ENCODE assay signal across 17 cellular contexts in the genomic region with DNA sequence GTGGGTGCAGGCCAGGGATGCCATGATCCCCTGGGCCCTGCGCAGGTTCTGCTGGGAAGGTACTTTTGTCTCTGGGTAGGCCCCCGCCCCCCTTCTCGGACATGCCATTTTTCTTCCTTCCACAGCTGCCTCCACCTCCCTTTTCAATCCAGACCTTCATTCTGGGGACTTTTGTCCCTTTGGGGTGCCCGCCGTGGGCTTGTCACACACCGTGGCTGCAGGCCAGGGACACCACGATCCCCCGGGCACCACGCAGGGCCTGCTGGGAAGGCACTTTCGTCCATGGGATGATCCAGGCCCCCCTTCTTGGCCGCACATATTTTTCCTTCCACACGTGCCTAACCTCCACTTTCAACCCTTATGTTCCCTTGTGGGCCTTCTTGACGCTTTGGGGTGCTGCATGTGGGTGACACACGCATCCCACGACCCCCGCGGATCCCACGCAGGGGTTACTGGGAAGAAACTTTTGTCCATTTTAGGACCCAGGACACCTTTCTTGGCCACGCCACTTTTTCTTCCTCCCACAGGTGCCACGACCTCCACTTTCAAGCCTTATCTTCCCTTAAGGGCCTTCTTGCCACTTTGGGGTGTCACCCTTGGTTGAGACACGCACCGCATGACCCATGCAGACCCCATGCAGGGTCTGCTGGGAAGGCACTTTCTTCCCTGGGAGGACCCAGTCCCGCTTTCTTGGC.
"Had no signal": no experiment of that assay in that cellular context is flagged by ENCODE, and none has a peak within 500 bp of the region (broad histone marks: within the 10 kb centered on the region; RNA-seq: fewer than 3 reads in every experiment).

No MANE protein-coding gene starts in this region.

- H3K4me1 ChIP-seq: esophagus muscularis mucosa, stomach, thyroid gland had no signal

- H3K27ac Mint-ChIP-seq: activated B cell treated with CpG ODN at 0.5 μM for 24 hours; activated CD8-positive, alpha-beta memory T cell treated with anti-CD3 and anti-CD28 coated beads, Interleukin-2, amount 10 ng/mL, durations not matched to agents 7 days and 5 days; activated naive CD4-positive, alpha-beta T cell treated with anti-CD3 and anti-CD28 coated beads, Interleukin-2, amount 50 U/mL, for 24 hours; activated T-helper 1 cell treated with anti-CD3 and anti-CD28 coated beads, Interleukin-12 subunit alpha, Interleukin-12 subunit beta, Interleukin-2, Interleukin-4 antibody, amounts not matched to agents 30 ng/mL and 10 ng/mL and 1 ng/mL, durations not matched to agents 14 hours and 24 hours and 36 hours; immature natural killer cell; nephron; T-helper 1 cell treated with Interleukin-12 subunit alpha and Interleukin-12 subunit beta and Interleukin-4 antibody, amounts not matched to agents 30 μg/mL and 1 μg/mL, for 36 hours had no signal

- H3K36me3 ChIP-seq: brain microvascular endothelial cell, esophagus muscularis mucosa, stomach, thyroid gland had no signal

- H3K27me3 Mint-ChIP-seq: activated B cell treated with CpG ODN at 0.5 μM for 24 hours; activated CD8-positive, alpha-beta memory T cell treated with anti-CD3 and anti-CD28 coated beads, Interleukin-2, amount 10 ng/mL, durations not matched to agents 7 days and 5 days; activated naive CD4-positive, alpha-beta T cell treated with anti-CD3 and anti-CD28 coated beads, Interleukin-2, amount 50 U/mL, for 24 hours had no signal

- H3K4me3 Mint-ChIP-seq: activated B cell treated with CpG ODN at 0.5 μM for 24 hours; activated CD8-positive, alpha-beta memory T cell treated with anti-CD3 and anti-CD28 coated beads, Interleukin-2, amount 10 ng/mL, durations not matched to agents 7 days and 5 days; activated naive CD4-positive, alpha-beta T cell treated with anti-CD3 and anti-CD28 coated beads, Interleukin-2, amount 50 U/mL, for 24 hours; activated T-helper 1 cell treated with anti-CD3 and anti-CD28 coated beads, Interleukin-12 subunit alpha, Interleukin-12 subunit beta, Interleukin-2, Interleukin-4 antibody, amounts not matched to agents 30 ng/mL and 10 ng/mL and 1 ng/mL, durations not matched to agents 14 hours and 24 hours and 36 hours; immature natural killer cell; nephron; T-helper 1 cell treated with Interleukin-12 subunit alpha and Interleukin-12 subunit beta and Interleukin-4 antibody, amounts not matched to agents 30 μg/mL and 1 μg/mL, for 36 hours had no signal

- H3K4me1 Mint-ChIP-seq: activated B cell treated with CpG ODN at 0.5 μM for 24 hours; activated CD8-positive, alpha-beta memory T cell treated with anti-CD3 and anti-CD28 coated beads, Interleukin-2, amount 10 ng/mL, durations not matched to agents 7 days and 5 days; activated naive CD4-positive, alpha-beta T cell treated with anti-CD3 and anti-CD28 coated beads, Interleukin-2, amount 50 U/mL, for 24 hours; immature natural killer cell; nephron had no signal

- DNase-seq: activated B cell treated with CpG ODN at 0.5 μM for 24 hours; activated CD4-positive, alpha-beta T cell treated with anti-CD3 and anti-CD28 coated beads, Interleukin-2, amount 50 U/mL, for 4 hours; activated CD8-positive, alpha-beta memory T cell treated with anti-CD3 and anti-CD28 coated beads, Interleukin-2, amount 10 ng/mL, durations not matched to agents 7 days and 5 days; amygdala; brain microvascular endothelial cell; immature natural killer cell; occipital lobe; SHP77; stimulated activated CD4-positive, alpha-beta T cell treated with anti-CD3 and anti-CD28 coated beads, Interleukin-4, amount 100 ng/mL, for 4 hours; stomach; thyroid gland had no signal

- H3K4me3 ChIP-seq: esophagus muscularis mucosa, stomach, thyroid gland had no signal

- H3K36me3 Mint-ChIP-seq: activated CD8-positive, alpha-beta memory T cell treated with anti-CD3 and anti-CD28 coated beads, Interleukin-2, amount 10 ng/mL, durations not matched to agents 7 days and 5 days had no signal

- H3K27me3 ChIP-seq: brain microvascular endothelial cell, stomach, thyroid gland had no signal

- H3K9me3 ChIP-seq: thyroid gland had no signal

- ATAC-seq: activated CD8-positive, alpha-beta memory T cell treated with anti-CD3 and anti-CD28 coated beads, Interleukin-2, amount 10 ng/mL, durations not matched to agents 7 days and 5 days; left colon had no signal

- H3K27ac ChIP-seq: brain microvascular endothelial cell, esophagus muscularis mucosa, stomach, thyroid gland had no signal
